Comparison of ENCODE assay signal across 17 cellular contexts in the genomic region with DNA sequence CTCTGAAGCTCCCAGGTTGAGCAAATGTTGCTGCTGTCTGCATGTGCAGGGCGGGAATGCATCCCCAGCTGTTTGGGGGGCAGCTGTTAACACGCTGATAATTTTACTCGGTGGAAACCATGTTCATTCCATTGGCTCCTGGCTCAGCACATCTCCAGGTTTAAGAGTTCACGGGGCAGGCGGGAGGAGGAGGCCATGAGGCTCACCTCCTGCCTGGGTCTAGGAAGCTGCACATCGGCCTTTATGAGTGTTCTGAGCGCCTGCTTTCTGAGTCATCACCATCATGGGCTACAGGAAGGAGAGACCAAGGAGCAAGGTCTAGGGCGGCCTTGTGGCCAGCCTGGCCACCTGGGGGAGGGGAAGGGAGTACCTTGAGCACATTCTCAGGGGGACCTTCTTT. TPM values are rescaled to one million over a fixed set of nuclear protein-coding genes. Genes with fewer than 3 reads are reported as not detected.
"Had no signal": no experiment of that assay in that cellular context is flagged by ENCODE, and none has a peak within 500 bp of the region (broad histone marks: within the 10 kb centered on the region; RNA-seq: fewer than 3 reads in every experiment).

No MANE protein-coding gene starts in this region.

- DNase-seq: activated CD4-positive, alpha-beta T cell treated with anti-CD3 and anti-CD28 coated beads, Interleukin-2, amount 10 ng/mL, durations not matched to agents 24 days and 14 days; activated CD4-positive, CD25-positive, alpha-beta regulatory T cell; activated CD8-positive, alpha-beta memory T cell treated with anti-CD3 and anti-CD28 coated beads for 24 hours; activated naive CD8-positive, alpha-beta T cell treated with anti-CD3 and anti-CD28 coated beads, Interleukin-2, amount 10 ng/mL, durations not matched to agents 7 days and 5 days; anterior cingulate cortex; hippocampal formation; left cardiac atrium; lower lobe of right lung; midbrain; stimulated activated CD4-positive, alpha-beta T cell treated with anti-CD3 and anti-CD28 coated beads, Interleukin-1b, Interleukin-23, amount 100 ng/mL, for 48 hours; stomach; SW 1271 had no signal

- H3K27me3 Mint-ChIP-seq: activated CD4-positive, alpha-beta T cell treated with anti-CD3 and anti-CD28 coated beads, Interleukin-2, amount 10 ng/mL, durations not matched to agents 24 days and 14 days; activated naive CD8-positive, alpha-beta T cell treated with anti-CD3 and anti-CD28 coated beads, Interleukin-2, amount 10 ng/mL, durations not matched to agents 7 days and 5 days had no signal

- H2AFZ ChIP-seq: parathyroid adenoma had no signal

- H3K4me3 ChIP-seq: lower lobe of right lung, stomach had no signal

- H3K27ac ChIP-seq: lower lobe of right lung, neutrophil, parathyroid adenoma, stomach had no signal

- ATAC-seq: esophagus mucosa, left cardiac atrium, lower lobe of right lung had no signal

- H3K4me1 Mint-ChIP-seq: activated CD4-positive, alpha-beta T cell treated with anti-CD3 and anti-CD28 coated beads, Interleukin-2, amount 10 ng/mL, durations not matched to agents 24 days and 14 days; activated naive CD8-positive, alpha-beta T cell treated with anti-CD3 and anti-CD28 coated beads, Interleukin-2, amount 10 ng/mL, durations not matched to agents 7 days and 5 days had no signal

- H3K4me3 Mint-ChIP-seq: activated CD4-positive, alpha-beta T cell treated with anti-CD3 and anti-CD28 coated beads, Interleukin-2, amount 10 ng/mL, durations not matched to agents 24 days and 14 days; activated naive CD8-positive, alpha-beta T cell treated with anti-CD3 and anti-CD28 coated beads, Interleukin-2, amount 10 ng/mL, durations not matched to agents 7 days and 5 days; T-helper 2 cell treated with Interferon-gamma antibody and Interleukin-4, amounts not matched to agents 5 μg/mL and 100 μg/mL, for 36 hours had no signal

- H3K9me3 Mint-ChIP-seq: activated CD4-positive, alpha-beta T cell treated with anti-CD3 and anti-CD28 coated beads, Interleukin-2, amount 10 ng/mL, durations not matched to agents 24 days and 14 days; activated naive CD8-positive, alpha-beta T cell treated with anti-CD3 and anti-CD28 coated beads, Interleukin-2, amount 10 ng/mL, durations not matched to agents 7 days and 5 days; T-helper 2 cell treated with Interferon-gamma antibody and Interleukin-4, amounts not matched to agents 5 μg/mL and 100 μg/mL, for 36 hours had no signal

- H3K36me3 ChIP-seq: lower lobe of right lung, neutrophil, stomach had no signal

- H3K27ac Mint-ChIP-seq: activated CD4-positive, alpha-beta T cell treated with anti-CD3 and anti-CD28 coated beads, Interleukin-2, amount 10 ng/mL, durations not matched to agents 24 days and 14 days; activated naive CD8-positive, alpha-beta T cell treated with anti-CD3 and anti-CD28 coated beads, Interleukin-2, amount 10 ng/mL, durations not matched to agents 7 days and 5 days; T-helper 2 cell treated with Interferon-gamma antibody and Interleukin-4, amounts not matched to agents 5 μg/mL and 100 μg/mL, for 36 hours had no signal

- H3K36me3 Mint-ChIP-seq: activated naive CD8-positive, alpha-beta T cell treated with anti-CD3 and anti-CD28 coated beads, Interleukin-2, amount 10 ng/mL, durations not matched to agents 7 days and 5 days had no signal

- H3K9me3 ChIP-seq: neutrophil had no signal

- H3K4me1 ChIP-seq: lower lobe of right lung, parathyroid adenoma, stomach had no signal

RNA-seq across cellular contexts. Expression of a gene that starts 29.7 kb away (rescaled TPM):
- total RNA-seq: activated CD4-positive, alpha-beta T cell treated with anti-CD3 and anti-CD28 coated beads, Interleukin-2, amount 10 ng/mL, durations not matched to agents 24 days and 14 days; activated naive CD8-positive, alpha-beta T cell treated with anti-CD3 and anti-CD28 coated beads, Interleukin-2, amount 10 ng/mL, durations not matched to agents 7 days and 5 days; chondrocyte had no signal
